In genomic region chr2:232345251-232345650, GRCh38 we compare ENCODE assay signal across 1 cellular context.
A peak's percentile ranks its signal among the peaks of the same experiment; 100 is the strongest.
TF ChIP-seq lines count a peak whose summit lies in the region.

No MANE protein-coding gene starts in this region.

TF ChIP-seq in HepG2, 621 proteins besides CTCF, POLR2A, EP300 and RAD21:
- peak; percentile 50 for TF ChIP-seq AGO2 (optimal IDR thresholded peaks at IDR 0.05; ENCODE audit: low read depth, low read length)
- no peak for TF ChIP-seq CEBPG (CRISPR knock-in tag; IDR thresholded peaks at IDR 0.05)
